Comparison of ENCODE assay signal across 8 cellular contexts in genomic region chr9:37119907-37120839, GRCh38. TPM values are rescaled to one million over a fixed set of nuclear protein-coding genes. Genes with fewer than 3 reads are reported as not detected.
DNase-seq lines count a peak whose midpoint lies in the region; ATAC-seq and TF ChIP-seq lines count a peak whose summit lies in the region.

Gene ZCCHC7, plus strand, starts transcription at chr9:37120574.

- peaks cover 27 to 32% (median 32%) of the 10 kb centered on the region in 3 donors for H3K4me1 Mint-ChIP-seq in IgD-negative memory B cell

- H3K27me3 Mint-ChIP-seq in IgD-negative memory B cell = no peaks in the 10 kb centered on the region

- no peaks in the 10 kb centered on the region for H3K9me3 ChIP-seq in mucosa of descending colon

- DNase-seq in DMS 273 treated with DMSO at 0.1 percent for 48 hours (lab: John Stamatoyannopoulos, UW) (peak; percentile 88), OCI-M2 (lab: John Stamatoyannopoulos, UW; ENCODE audit: unreplicated experiment) (peak; percentile 81), activated T-cell treated with anti-CD3 and anti-CD28 coated beads for 4 hours (peak; percentile 98), epithelial cell of prostate (ENCODE audit: low read depth, low spot score) (peak; percentile 70), mucosa of descending colon (peak; percentile 98 to 99 (median 98))
- peak; percentile 96 for DNase-seq in stimulated activated CD8-positive, alpha-beta memory T cell treated with anti-CD3 and anti-CD28 coated beads, Interleukin-4, amount 100 ng/mL, for 24 hours (ENCODE audit: low read depth)

- ATAC-seq in GM21529 (IDR thresholded peaks at IDR 0.05; ENCODE audit: unreplicated experiment) (peak; percentile 93), mucosa of descending colon (peak; percentile 99)

- no peak for TF ChIP-seq CTCF in mucosa of descending colon (IDR thresholded peaks at IDR 0.05)

- H3K4me3 Mint-ChIP-seq in IgD-negative memory B cell = peak within 1 kb of the TSS; percentile 97 to 100 (median 100)

- no peaks in the 10 kb centered on the region for H3K4me1 ChIP-seq in mucosa of descending colon (ENCODE audit: low read depth)

- H3K36me3 Mint-ChIP-seq in IgD-negative memory B cell = peaks cover 3% of the 10 kb centered on the region

- peak within 1 kb of the TSS; percentile 97 to 99 (median 99) for H3K27ac Mint-ChIP-seq in IgD-negative memory B cell

- peak within 1 kb of the TSS; percentile 58 for H3K27ac ChIP-seq in epithelial cell of prostate

- H3K36me3 ChIP-seq in mucosa of descending colon (ENCODE audit: low read depth) = no peaks in the 10 kb centered on the region

- peak within 1 kb of the TSS; percentile 75 for H3K4me3 ChIP-seq in mucosa of descending colon

- H3K9me3 Mint-ChIP-seq in IgD-negative memory B cell = peaks cover 0 to 4% (median 0%) of the 10 kb centered on the region in 3 donors

- intact Hi-C loops in mucosa of descending colon (cut with DNase I, micrococcal nuclease) = no loop called here

RNA-seq across cellular contexts. Expression of gene ZCCHC7, which starts in this region (rescaled TPM):
- 76.8 TPM for polyA plus RNA-seq in IgD-negative memory B cell
- 10 to 100 TPM; 18.3 to 25.7 (median 19.7) TPM for total RNA-seq in mucosa of descending colon

Comparison
In these comparisons a context has a peak if more than half of its experiments do, and no peak if none do; other contexts are left out.
1. Peak in every context shown above with its lines: DNase-seq, ATAC-seq, H3K4me3 ChIP-seq and H3K27ac ChIP-seq.